In the genomic region with DNA sequence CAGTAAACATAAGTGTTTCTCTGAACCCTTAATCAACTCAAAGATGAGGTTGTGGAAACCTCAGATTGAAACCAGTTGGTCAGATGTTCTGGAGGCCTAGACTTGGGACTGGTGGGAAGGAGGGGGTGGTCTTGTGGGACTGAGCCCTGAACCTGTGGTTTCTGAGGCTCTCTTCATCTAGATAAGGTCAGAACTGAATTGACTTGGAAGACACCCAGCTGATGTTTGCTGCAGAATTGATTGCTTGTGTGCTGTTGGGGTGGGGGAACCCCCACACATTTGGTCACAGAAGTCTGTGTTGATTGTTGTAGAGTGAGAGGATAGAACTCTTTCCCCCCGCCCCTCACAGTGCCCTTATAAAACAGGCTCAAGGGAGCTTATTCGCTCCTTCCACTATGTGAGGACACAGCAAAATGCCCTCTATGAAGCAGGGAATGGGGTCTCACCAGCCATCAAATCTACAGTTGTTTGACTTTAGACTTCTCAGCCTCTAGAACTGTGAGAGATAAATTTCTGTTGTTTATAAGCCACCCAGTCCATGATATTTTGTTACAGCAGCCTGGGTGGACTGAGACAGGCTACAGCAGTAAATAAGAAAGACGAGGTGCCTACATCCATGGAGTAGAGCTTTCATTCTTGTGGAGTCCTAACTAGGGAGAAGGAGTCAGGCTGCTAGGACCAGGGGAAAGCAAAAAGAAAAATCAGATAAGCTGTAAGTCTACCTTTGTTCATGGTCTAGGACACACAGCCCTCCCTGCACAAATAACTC, we compare ENCODE assay signal across 1 cellular context.
TF ChIP-seq lines count a peak whose summit lies in the region.

No MANE protein-coding gene starts in this region.

TF ChIP-seq in GM12878, 131 proteins besides CTCF, POLR2A, EP300 and RAD21 (continued from another document):
- TF ChIP-seq, protein P1, sequence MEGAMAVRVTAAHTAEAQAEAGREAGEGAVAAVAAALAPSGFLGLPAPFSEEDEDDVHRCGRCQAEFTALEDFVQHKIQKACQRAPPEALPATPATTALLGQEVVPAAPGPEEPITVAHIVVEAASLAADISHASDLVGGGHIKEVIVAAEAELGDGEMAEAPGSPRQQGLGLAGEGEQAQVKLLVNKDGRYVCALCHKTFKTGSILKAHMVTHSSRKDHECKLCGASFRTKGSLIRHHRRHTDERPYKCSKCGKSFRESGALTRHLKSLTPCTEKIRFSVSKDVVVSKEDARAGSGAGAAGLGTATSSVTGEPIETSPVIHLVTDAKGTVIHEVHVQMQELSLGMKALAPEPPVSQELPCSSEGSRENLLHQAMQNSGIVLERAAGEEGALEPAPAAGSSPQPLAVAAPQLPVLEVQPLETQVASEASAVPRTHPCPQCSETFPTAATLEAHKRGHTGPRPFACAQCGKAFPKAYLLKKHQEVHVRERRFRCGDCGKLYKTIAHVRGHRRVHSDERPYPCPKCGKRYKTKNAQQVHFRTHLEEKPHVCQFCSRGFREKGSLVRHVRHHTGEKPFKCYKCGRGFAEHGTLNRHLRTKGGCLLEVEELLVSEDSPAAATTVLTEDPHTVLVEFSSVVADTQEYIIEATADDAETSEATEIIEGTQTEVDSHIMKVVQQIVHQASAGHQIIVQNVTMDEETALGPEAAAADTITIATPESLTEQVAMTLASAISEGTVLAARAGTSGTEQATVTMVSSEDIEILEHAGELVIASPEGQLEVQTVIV (IDR thresholded peaks at IDR 0.05; ENCODE audit: borderline replicate concordance, partially characterized antibody), result no peak
- TF ChIP-seq FOXM1 (IDR thresholded peaks at IDR 0.05; ENCODE audit: low read depth, low read length), result peak; percentile 58; the same call in 1 of the 2 replicates
- no peak for TF ChIP-seq POLR2AphosphoS5 (IDR thresholded peaks at IDR 0.05; ENCODE audit: low read length)
- TF ChIP-seq NFXL1 (IDR thresholded peaks at IDR 0.05; ENCODE audit: borderline replicate concordance), result no peak
- no peak for TF ChIP-seq STAT3 (IDR thresholded peaks at IDR 0.05; ENCODE audit: low read depth, low read length)
- no peak for TF ChIP-seq SREBF2 (IDR thresholded peaks at IDR 0.05; ENCODE audit: low read length)
- no peak for TF ChIP-seq ZNF622 (IDR thresholded peaks at IDR 0.05)
- no peak for TF ChIP-seq ZSCAN29 (IDR thresholded peaks at IDR 0.05)
- TF ChIP-seq, protein P2, sequence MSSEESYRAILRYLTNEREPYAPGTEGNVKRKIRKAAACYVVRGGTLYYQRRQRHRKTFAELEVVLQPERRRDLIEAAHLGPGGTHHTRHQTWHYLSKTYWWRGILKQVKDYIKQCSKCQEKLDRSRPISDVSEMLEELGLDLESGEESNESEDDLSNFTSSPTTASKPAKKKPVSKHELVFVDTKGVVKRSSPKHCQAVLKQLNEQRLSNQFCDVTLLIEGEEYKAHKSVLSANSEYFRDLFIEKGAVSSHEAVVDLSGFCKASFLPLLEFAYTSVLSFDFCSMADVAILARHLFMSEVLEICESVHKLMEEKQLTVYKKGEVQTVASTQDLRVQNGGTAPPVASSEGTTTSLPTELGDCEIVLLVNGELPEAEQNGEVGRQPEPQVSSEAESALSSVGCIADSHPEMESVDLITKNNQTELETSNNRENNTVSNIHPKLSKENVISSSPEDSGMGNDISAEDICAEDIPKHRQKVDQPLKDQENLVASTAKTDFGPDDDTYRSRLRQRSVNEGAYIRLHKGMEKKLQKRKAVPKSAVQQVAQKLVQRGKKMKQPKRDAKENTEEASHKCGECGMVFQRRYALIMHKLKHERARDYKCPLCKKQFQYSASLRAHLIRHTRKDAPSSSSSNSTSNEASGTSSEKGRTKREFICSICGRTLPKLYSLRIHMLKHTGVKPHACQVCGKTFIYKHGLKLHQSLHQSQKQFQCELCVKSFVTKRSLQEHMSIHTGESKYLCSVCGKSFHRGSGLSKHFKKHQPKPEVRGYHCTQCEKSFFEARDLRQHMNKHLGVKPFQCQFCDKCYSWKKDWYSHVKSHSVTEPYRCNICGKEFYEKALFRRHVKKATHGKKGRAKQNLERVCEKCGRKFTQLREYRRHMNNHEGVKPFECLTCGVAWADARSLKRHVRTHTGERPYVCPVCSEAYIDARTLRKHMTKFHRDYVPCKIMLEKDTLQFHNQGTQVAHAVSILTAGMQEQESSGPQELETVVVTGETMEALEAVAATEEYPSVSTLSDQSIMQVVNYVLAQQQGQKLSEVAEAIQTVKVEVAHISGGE (CRISPR knock-in tag; IDR thresholded peaks at IDR 0.05), result no peak
- TF ChIP-seq TARDBP (IDR thresholded peaks at IDR 0.05; ENCODE audit: borderline replicate concordance), result no peak
- no peak for TF ChIP-seq ZNF24 (IDR thresholded peaks at IDR 0.05)
- no peak for TF ChIP-seq JUND (IDR thresholded peaks at IDR 0.05; ENCODE audit: low read depth, low read length)
TF ChIP-seq in GM12878: peak in this region for 16.
